ENCODE assay signal across 17 cellular contexts in genomic region chr15:80669599-80670273, GRCh38. TPM values are rescaled to one million over a fixed set of nuclear protein-coding genes. Genes with fewer than 3 reads are reported as not detected.
DNase-seq lines count a peak whose midpoint lies in the region; ATAC-seq and TF ChIP-seq lines count a peak whose summit lies in the region.
"Had no signal": no experiment of that assay in that cellular context is flagged by ENCODE, and none has a peak within 500 bp of the region (broad histone marks: within the 10 kb centered on the region; RNA-seq: fewer than 3 reads in every experiment).

No MANE protein-coding gene starts in this region.

- no peaks in the 10 kb centered on the region for H3K36me3 ChIP-seq in colonic mucosa
- no peaks in the 10 kb centered on the region for H3K36me3 ChIP-seq in vagina

- ATAC-seq in HG03354 (IDR thresholded peaks at IDR 0.05; ENCODE audit: poor library complexity, severe bottlenecking, unreplicated experiment), result peak; percentile 74
- ATAC-seq: HCT116, natural killer cell, WTC11 had no signal

- in situ Hi-C loops in GM13976 (cut with MboI; ENCODE audit: low sequenced_read_pairs, unreplicated experiment), result no loop called here

- DNase-seq in GM13976 (ENCODE audit: low spot score) (peak; percentile 28), amniotic epithelial cell (ENCODE audit: low read depth) (peak; percentile 39), renal cortical epithelial cell (ENCODE audit: low read depth) (peak; percentile 27), colonic mucosa (no peak), SW 1271 (lab: John Stamatoyannopoulos, UW) (no peak), vagina (ENCODE audit: extremely low spot score in 2 of 2) (no peak)
- no peak for DNase-seq in activated T-helper 1 cell treated with anti-CD3 and anti-CD28 coated beads, Interleukin-12 subunit alpha, Interleukin-12 subunit beta, Interleukin-2, Interleukin-4 antibody, amounts not matched to agents 30 ng/mL and 10 ng/mL and 1 ng/mL, durations not matched to agents 14 hours and 24 hours and 36 hours (ENCODE audit: low spot score)
- DNase-seq: caudate nucleus, hippocampal formation, MV-4-11, natural killer cell, NCI-H2171 treated with DMSO at 0.1 percent for 48 hours, retina had no signal

- intact Hi-C loops in colonic mucosa (cut with DNase I) (no loop called here), vagina (cut with DNase I) (no loop called here)
- intact Hi-C loops in activated T-helper 1 cell treated with anti-CD3 and anti-CD28 coated beads, Interleukin-12 subunit alpha, Interleukin-12 subunit beta, Interleukin-2, Interleukin-4 antibody, amounts not matched to agents 30 ng/mL and 10 ng/mL and 1 ng/mL, durations not matched to agents 14 hours and 24 hours and 36 hours (cut with micrococcal nuclease), result no loop called here

- H3K27ac ChIP-seq in colonic mucosa, result no peak overlapping the region
- H3K27ac ChIP-seq in vagina, result no peak overlapping the region

- peaks cover 11% of the 10 kb centered on the region for H3K4me1 Mint-ChIP-seq in activated T-helper 1 cell treated with anti-CD3 and anti-CD28 coated beads, Interleukin-12 subunit alpha, Interleukin-12 subunit beta, Interleukin-2, Interleukin-4 antibody, amounts not matched to agents 30 ng/mL and 10 ng/mL and 1 ng/mL, durations not matched to agents 14 hours and 24 hours and 36 hours (ENCODE audit: low read depth)
- H3K4me1 Mint-ChIP-seq: activated naive CD4-positive, alpha-beta T cell treated with anti-CD3 and anti-CD28 coated beads, Interleukin-2, amount 50 U/mL, for 24 hours; natural killer cell had no signal

- TF ChIP-seq CTCF in GM13976 (IDR thresholded peaks at IDR 0.05; ENCODE audit: borderline replicate concordance, control extremely low read depth, extremely low read depth, insufficient read depth, missing control alignments) (no peak), colonic mucosa (IDR thresholded peaks at IDR 0.05) (no peak), vagina (IDR thresholded peaks at IDR 0.05) (no peak)

- H3K9me3 Mint-ChIP-seq in activated T-helper 1 cell treated with anti-CD3 and anti-CD28 coated beads, Interleukin-12 subunit alpha, Interleukin-12 subunit beta, Interleukin-2, Interleukin-4 antibody, amounts not matched to agents 30 ng/mL and 10 ng/mL and 1 ng/mL, durations not matched to agents 14 hours and 24 hours and 36 hours, result no peaks in the 10 kb centered on the region
- H3K9me3 Mint-ChIP-seq: activated naive CD4-positive, alpha-beta T cell treated with anti-CD3 and anti-CD28 coated beads, Interleukin-2, amount 50 U/mL, for 24 hours; natural killer cell; WTC11 had no signal

- TF ChIP-seq POLR2A in vagina (IDR thresholded peaks at IDR 0.05), result no peak

- peaks cover 12% of the 10 kb centered on the region for H3K27me3 Mint-ChIP-seq in activated T-helper 1 cell treated with anti-CD3 and anti-CD28 coated beads, Interleukin-12 subunit alpha, Interleukin-12 subunit beta, Interleukin-2, Interleukin-4 antibody, amounts not matched to agents 30 ng/mL and 10 ng/mL and 1 ng/mL, durations not matched to agents 14 hours and 24 hours and 36 hours (ENCODE audit: insufficient read depth)

- H3K36me3 Mint-ChIP-seq in activated T-helper 1 cell treated with anti-CD3 and anti-CD28 coated beads, Interleukin-12 subunit alpha, Interleukin-12 subunit beta, Interleukin-2, Interleukin-4 antibody, amounts not matched to agents 30 ng/mL and 10 ng/mL and 1 ng/mL, durations not matched to agents 14 hours and 24 hours and 36 hours (ENCODE audit: low read depth), result no peaks in the 10 kb centered on the region
- H3K36me3 Mint-ChIP-seq: activated naive CD4-positive, alpha-beta T cell treated with anti-CD3 and anti-CD28 coated beads, Interleukin-2, amount 50 U/mL, for 24 hours; natural killer cell; WTC11 had no signal

- H3K9ac ChIP-seq in colonic mucosa (ENCODE audit: low read depth in 2 of 2, low read length in 2 of 2), result no peak overlapping the region

- no peak overlapping the region for H3K4me3 Mint-ChIP-seq in activated T-helper 1 cell treated with anti-CD3 and anti-CD28 coated beads, Interleukin-12 subunit alpha, Interleukin-12 subunit beta, Interleukin-2, Interleukin-4 antibody, amounts not matched to agents 30 ng/mL and 10 ng/mL and 1 ng/mL, durations not matched to agents 14 hours and 24 hours and 36 hours
- H3K4me3 Mint-ChIP-seq: activated naive CD4-positive, alpha-beta T cell treated with anti-CD3 and anti-CD28 coated beads, Interleukin-2, amount 50 U/mL, for 24 hours; natural killer cell; WTC11 had no signal

- H3K9me3 ChIP-seq in colonic mucosa (no peaks in the 10 kb centered on the region), vagina (no peaks in the 10 kb centered on the region)

- H3K4me1 ChIP-seq in colonic mucosa (no peaks in the 10 kb centered on the region), vagina (no peaks in the 10 kb centered on the region)

- no peaks in the 10 kb centered on the region for H3K27me3 ChIP-seq in colonic mucosa
- no peaks in the 10 kb centered on the region for H3K27me3 ChIP-seq in vagina

- no peak overlapping the region for H3K27ac Mint-ChIP-seq in activated T-helper 1 cell treated with anti-CD3 and anti-CD28 coated beads, Interleukin-12 subunit alpha, Interleukin-12 subunit beta, Interleukin-2, Interleukin-4 antibody, amounts not matched to agents 30 ng/mL and 10 ng/mL and 1 ng/mL, durations not matched to agents 14 hours and 24 hours and 36 hours
- H3K27ac Mint-ChIP-seq: activated naive CD4-positive, alpha-beta T cell treated with anti-CD3 and anti-CD28 coated beads, Interleukin-2, amount 50 U/mL, for 24 hours; natural killer cell; WTC11 had no signal

- H3K4me3 ChIP-seq in colonic mucosa (no peak overlapping the region), vagina (no peak overlapping the region)

RNA-seq across cellular contexts. Expression of gene ABHD17C, which starts 25.4 kb away (rescaled TPM):
- 4.7 and 7.4 TPM in 2 replicates for total RNA-seq in renal cortical epithelial cell
- 100 to 1,000 TPM in 1 of 2 donors, 10 to 100 TPM in 1; 92.1 to 152 TPM for total RNA-seq in colonic mucosa
- 12.5 TPM for total RNA-seq in vagina
- total RNA-seq in activated T-helper 1 cell treated with anti-CD3 and anti-CD28 coated beads, Interleukin-12 subunit alpha, Interleukin-12 subunit beta, Interleukin-2, Interleukin-4 antibody, amounts not matched to agents 30 ng/mL and 10 ng/mL and 1 ng/mL, durations not matched to agents 14 hours and 24 hours and 36 hours, result 4.7 and 5.0 TPM in 2 replicates

Comparison
In these comparisons a context has a peak if more than half of its experiments do, and no peak if none do; other contexts are left out.
1. DNase-seq: peak in GM13976 (single experiment), amniotic epithelial cell (single experiment) and renal cortical epithelial cell (single experiment); none in colonic mucosa (single experiment), SW 1271 (0 of 2), vagina (0 of 2) and activated T-helper 1 cell treated with anti-CD3 and anti-CD28 coated beads, Interleukin-12 subunit alpha, Interleukin-12 subunit beta, Interleukin-2, Interleukin-4 antibody, amounts not matched to agents 30 ng/mL and 10 ng/mL and 1 ng/mL, durations not matched to agents 14 hours and 24 hours and 36 hours (single experiment).